ENCODE assay signal across 27 cellular contexts in genomic region chr1:215137985-215138384, GRCh38.
"Had no signal": no experiment of that assay in that cellular context is flagged by ENCODE, and none has a peak within 500 bp of the region (broad histone marks: within the 10 kb centered on the region; RNA-seq: fewer than 3 reads in every experiment).

No MANE protein-coding gene starts in this region.

- H3K36me3 ChIP-seq: stomach, suprapubic skin, thoracic aorta, thyroid gland, tibial artery, tibial nerve, transverse colon, upper lobe of left lung, upper lobe of right lung, uterus, vagina had no signal

- H3K4me3 ChIP-seq: stomach, suprapubic skin, testis, thoracic aorta, thyroid gland, tibial artery, tibial nerve, transverse colon, upper lobe of left lung, upper lobe of right lung, uterus, vagina had no signal

- DNase-seq: stimulated activated CD4-positive, alpha-beta T cell treated with anti-CD3 and anti-CD28 coated beads, Interleukin-2, amount 100 ng/mL, for 48 hours; stimulated activated CD4-positive, alpha-beta T cell treated with anti-CD3 and anti-CD28 coated beads, Interleukin-4, amount 100 ng/mL, for 1 hour; stimulated activated CD4-positive, alpha-beta T cell treated with anti-CD3 and anti-CD28 coated beads, Interleukin-4, amount 100 ng/mL, for 24 hours; stimulated activated CD4-positive, alpha-beta T cell treated with anti-CD3 and anti-CD28 coated beads, Interleukin-4, amount 100 ng/mL, for 4 hours; stimulated activated CD8-positive, alpha-beta memory T cell treated with anti-CD3 and anti-CD28 coated beads, Interleukin-4, amount 100 ng/mL, for 48 hours; stimulated activated naive B cell treated with anti-CD40 and anti-IgM and Interleukin-4, amounts not matched to agents 10 μg/mL and 1 μg/mL and 100 μg/mL, for 72 hours; stimulated activated naive CD4-positive, alpha-beta T cell; stimulated activated naive CD4-positive, alpha-beta T cell treated with Interleukin-2 at 50 U/mL for 16 hours; stimulated activated naive CD8-positive, alpha-beta T cell treated with anti-CD3 and anti-CD28 coated beads, Interleukin-15, amount 100 ng/mL, for 72 hours; stimulated activated naive CD8-positive, alpha-beta T cell treated with anti-CD3 and anti-CD28 coated beads, Interleukin-15, Interleukin-2, amounts not matched to agents 100 U/mL and 50 U/mL, for 24 hours; stomach; substantia nigra; testis; thyroid gland; tibial artery; transverse colon; trophoblast cell; upper lobe of left lung; upper lobe of right lung; uterus had no signal

- H3K4me1 ChIP-seq: suprapubic skin, testis, thyroid gland, tibial artery, tibial nerve, transverse colon, upper lobe of left lung, upper lobe of right lung, uterus, vagina had no signal

- FAIRE-seq: urothelium cell line had no signal

- ATAC-seq: stimulated activated effector memory CD8-positive, alpha-beta T cell treated with anti-CD3 and anti-CD28 coated beads, Interleukin-12 subunit alpha, Interleukin-12 subunit beta, amount 100 ng/mL, for 72 hours; stimulated activated memory B cell treated with anti-CD40 and anti-IgM and Interleukin-4, amounts not matched to agents 10 μg/mL and 1 μg/mL and 100 μg/mL, for 72 hours; stimulated activated naive B cell treated with anti-CD40 and anti-IgM and Interleukin-4, amounts not matched to agents 10 μg/mL and 1 μg/mL and 100 μg/mL, for 72 hours; stimulated activated naive CD8-positive, alpha-beta T cell treated with anti-CD3 and anti-CD28 coated beads, Interleukin-15, amount 100 ng/mL, for 72 hours; stimulated activated naive CD8-positive, alpha-beta T cell treated with anti-CD3 and anti-CD28 coated beads, Interleukin-15, Interleukin-2, amounts not matched to agents 100 U/mL and 50 U/mL, for 24 hours; upper lobe of right lung had no signal

- H3K27ac ChIP-seq: stomach, suprapubic skin, testis, thoracic aorta, thyroid gland, tibial artery, tibial nerve, transverse colon, upper lobe of left lung, upper lobe of right lung, uterus, vagina had no signal

- H3K9me3 ChIP-seq: suprapubic skin, testis, thoracic aorta, thyroid gland, transverse colon, upper lobe of left lung, upper lobe of right lung, uterus, vagina had no signal

- H3K27me3 ChIP-seq: stomach, suprapubic skin, testis, thyroid gland, tibial artery, tibial nerve, transverse colon, upper lobe of left lung, upper lobe of right lung, uterus, vagina had no signal
